ENCODE assay signal across 1 cellular context in the genomic region with DNA sequence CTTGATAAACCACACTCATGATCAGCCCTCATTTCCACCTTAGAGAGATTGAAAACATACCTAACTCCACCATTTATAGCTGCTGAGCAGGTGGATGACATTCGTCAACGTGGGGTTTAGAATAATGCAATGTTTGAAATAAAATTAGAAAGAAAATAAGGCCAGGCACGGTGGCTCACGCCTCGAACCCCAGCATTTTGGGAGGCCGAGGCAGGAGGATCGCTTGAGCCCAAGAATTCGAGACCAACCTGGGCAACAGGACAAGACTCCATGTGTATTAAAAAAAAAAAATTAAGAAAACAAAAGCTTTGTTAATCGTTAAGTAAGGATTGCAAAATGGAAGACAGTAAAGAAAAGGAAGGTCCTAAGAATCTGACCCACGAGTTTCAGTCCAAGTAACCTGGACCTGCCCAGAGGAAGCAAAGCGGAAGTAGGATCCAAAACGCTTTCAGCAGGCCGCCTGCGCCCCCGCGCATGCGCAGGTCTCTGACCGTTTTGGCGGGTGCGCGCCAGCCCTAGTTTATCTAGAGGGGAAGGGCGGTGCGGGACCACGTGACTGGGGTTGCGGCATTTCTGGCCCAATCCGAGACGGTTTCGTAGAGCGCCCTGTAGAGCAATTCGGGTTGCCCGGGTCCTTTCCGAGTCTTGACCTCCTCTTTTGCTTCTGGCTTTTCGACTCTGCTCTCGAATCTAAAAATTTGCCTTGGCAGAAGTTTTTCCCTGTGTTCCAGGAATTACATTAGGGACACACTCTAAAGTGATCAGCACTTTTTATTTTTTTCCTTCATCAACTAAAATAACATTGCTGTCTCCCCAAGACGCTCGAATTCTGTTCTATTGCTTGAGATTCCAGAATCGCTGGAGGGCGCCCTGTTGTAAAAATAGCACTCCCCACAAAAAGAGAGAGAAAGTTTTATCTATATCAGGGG.
TF ChIP-seq lines count a peak whose summit lies in the region.

No MANE protein-coding gene starts in this region.

TF ChIP-seq in H1, 55 proteins besides CTCF, POLR2A, EP300 and RAD21:
- TF ChIP-seq CBX5 (IDR thresholded peaks at IDR 0.05; ENCODE audit: low read depth, low read length) (no peak), RXRA (IDR thresholded peaks at IDR 0.05; ENCODE audit: insufficient read depth, low read depth, low read length) (no peak), SIX5 (IDR thresholded peaks at IDR 0.05; ENCODE audit: low read depth, low read length) (no peak), TAF7 (optimal IDR thresholded peaks at IDR 0.05; ENCODE audit: borderline replicate concordance, low read depth, low read length) (no peak), NRF1 (IDR thresholded peaks at IDR 0.05; ENCODE audit: low read depth, low read length) (peak; percentile 97), CEBPB (IDR thresholded peaks at IDR 0.05; ENCODE audit: low read depth, low read length) (peak; percentile 55; the same call in 1 of the 2 replicates), KDM1A (IDR thresholded peaks at IDR 0.05; ENCODE audit: borderline replicate concordance, low read length) (peak; percentile 59; the same call in 1 of the 2 replicates), TBP (IDR thresholded peaks at IDR 0.05; ENCODE audit: low read depth, low read length) (peak; percentile 41; the same call in 1 of the 2 replicates), TEAD4 (IDR thresholded peaks at IDR 0.05; ENCODE audit: low read depth, low read length) (no peak), SUZ12 (IDR thresholded peaks at IDR 0.05; ENCODE audit: low read length) (no peak), SIRT6 (IDR thresholded peaks at IDR 0.05; ENCODE audit: low read length) (no peak), TAF1 (IDR thresholded peaks at IDR 0.05; ENCODE audit: low read depth, low read length) (peak; percentile 72; the same call in 1 of the 2 replicates), PHF8 (conservative IDR thresholded peaks at IDR 0.05; ENCODE audit: low read depth, low read length) (0 out of 2 replicates have a peak, but pooled peaks have one; percentile 48)
- TF ChIP-seq, protein P1, sequence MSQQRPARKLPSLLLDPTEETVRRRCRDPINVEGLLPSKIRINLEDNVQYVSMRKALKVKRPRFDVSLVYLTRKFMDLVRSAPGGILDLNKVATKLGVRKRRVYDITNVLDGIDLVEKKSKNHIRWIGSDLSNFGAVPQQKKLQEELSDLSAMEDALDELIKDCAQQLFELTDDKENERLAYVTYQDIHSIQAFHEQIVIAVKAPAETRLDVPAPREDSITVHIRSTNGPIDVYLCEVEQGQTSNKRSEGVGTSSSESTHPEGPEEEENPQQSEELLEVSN (IDR thresholded peaks at IDR 0.05) = peak; percentile 97
- TF ChIP-seq, protein P2, sequence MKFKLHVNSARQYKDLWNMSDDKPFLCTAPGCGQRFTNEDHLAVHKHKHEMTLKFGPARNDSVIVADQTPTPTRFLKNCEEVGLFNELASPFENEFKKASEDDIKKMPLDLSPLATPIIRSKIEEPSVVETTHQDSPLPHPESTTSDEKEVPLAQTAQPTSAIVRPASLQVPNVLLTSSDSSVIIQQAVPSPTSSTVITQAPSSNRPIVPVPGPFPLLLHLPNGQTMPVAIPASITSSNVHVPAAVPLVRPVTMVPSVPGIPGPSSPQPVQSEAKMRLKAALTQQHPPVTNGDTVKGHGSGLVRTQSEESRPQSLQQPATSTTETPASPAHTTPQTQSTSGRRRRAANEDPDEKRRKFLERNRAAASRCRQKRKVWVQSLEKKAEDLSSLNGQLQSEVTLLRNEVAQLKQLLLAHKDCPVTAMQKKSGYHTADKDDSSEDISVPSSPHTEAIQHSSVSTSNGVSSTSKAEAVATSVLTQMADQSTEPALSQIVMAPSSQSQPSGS (IDR thresholded peaks at IDR 0.05; ENCODE audit: low read length) = no peak
- TF ChIP-seq, protein P3, sequence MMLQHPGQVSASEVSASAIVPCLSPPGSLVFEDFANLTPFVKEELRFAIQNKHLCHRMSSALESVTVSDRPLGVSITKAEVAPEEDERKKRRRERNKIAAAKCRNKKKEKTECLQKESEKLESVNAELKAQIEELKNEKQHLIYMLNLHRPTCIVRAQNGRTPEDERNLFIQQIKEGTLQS (IDR thresholded peaks at IDR 0.05; ENCODE audit: insufficient read depth, low read depth, low read length) = peak; percentile 82
- TF ChIP-seq, protein P4, sequence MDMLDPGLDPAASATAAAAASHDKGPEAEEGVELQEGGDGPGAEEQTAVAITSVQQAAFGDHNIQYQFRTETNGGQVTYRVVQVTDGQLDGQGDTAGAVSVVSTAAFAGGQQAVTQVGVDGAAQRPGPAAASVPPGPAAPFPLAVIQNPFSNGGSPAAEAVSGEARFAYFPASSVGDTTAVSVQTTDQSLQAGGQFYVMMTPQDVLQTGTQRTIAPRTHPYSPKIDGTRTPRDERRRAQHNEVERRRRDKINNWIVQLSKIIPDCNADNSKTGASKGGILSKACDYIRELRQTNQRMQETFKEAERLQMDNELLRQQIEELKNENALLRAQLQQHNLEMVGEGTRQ (IDR thresholded peaks at IDR 0.05; ENCODE audit: low read length) = peak; percentile 91
- TF ChIP-seq, protein P5, sequence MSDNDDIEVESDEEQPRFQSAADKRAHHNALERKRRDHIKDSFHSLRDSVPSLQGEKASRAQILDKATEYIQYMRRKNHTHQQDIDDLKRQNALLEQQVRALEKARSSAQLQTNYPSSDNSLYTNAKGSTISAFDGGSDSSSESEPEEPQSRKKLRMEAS (IDR thresholded peaks at IDR 0.05) = peak; percentile 86
